In genomic region chr2:120593921-120594686, GRCh38 we compare ENCODE assay signal across 21 cellular contexts.
"Had no signal": no experiment of that assay in that cellular context is flagged by ENCODE, and none has a peak within 500 bp of the region (broad histone marks: within the 10 kb centered on the region; RNA-seq: fewer than 3 reads in every experiment).

No MANE protein-coding gene starts in this region.

- DNase-seq: activated CD4-positive, alpha-beta T cell treated with anti-CD3 and anti-CD28 coated beads for 4 hours; activated CD4-positive, alpha-beta T cell treated with anti-CD3 and anti-CD28 coated beads, Interleukin-2, amount 50 U/mL, for 4 hours; activated naive CD4-positive, alpha-beta T cell; activated T-cell treated with anti-CD3 and anti-CD28 coated beads for 4 hours; activated T-cell treated with anti-CD3 and anti-CD28 coated beads, Interleukin-2, amount 50 U/mL, for 72 hours; anterior cingulate cortex; dermis blood vessel endothelial cell; effector CD4-positive, alpha-beta T cell; natural killer cell; ovary; retina; stimulated activated CD4-positive, alpha-beta T cell treated with anti-CD3 and anti-CD28 coated beads, Interleukin-4, amount 100 ng/mL, for 1 hour; trophoblast cell had no signal

- ATAC-seq: activated T-cell treated with anti-CD3 and anti-CD28 coated beads, Interleukin-2, amount 50 U/mL, for 72 hours; natural killer cell had no signal

- H3K27me3 ChIP-seq: ovary had no signal

- FAIRE-seq: bronchial epithelial cell, colon, frontal cortex, urothelium cell line had no signal

- H3K4me3 ChIP-seq: left lung, lung, ovary, thoracic aorta had no signal

- H3K27ac ChIP-seq: epithelial cell of prostate, left lung, ovary, thoracic aorta had no signal

- H3K36me3 ChIP-seq: left lung, ovary, thoracic aorta had no signal

- H3K9me3 ChIP-seq: left lung, ovary, thoracic aorta had no signal
